11 cellular contexts compared by ENCODE assay signal in the genomic region with DNA sequence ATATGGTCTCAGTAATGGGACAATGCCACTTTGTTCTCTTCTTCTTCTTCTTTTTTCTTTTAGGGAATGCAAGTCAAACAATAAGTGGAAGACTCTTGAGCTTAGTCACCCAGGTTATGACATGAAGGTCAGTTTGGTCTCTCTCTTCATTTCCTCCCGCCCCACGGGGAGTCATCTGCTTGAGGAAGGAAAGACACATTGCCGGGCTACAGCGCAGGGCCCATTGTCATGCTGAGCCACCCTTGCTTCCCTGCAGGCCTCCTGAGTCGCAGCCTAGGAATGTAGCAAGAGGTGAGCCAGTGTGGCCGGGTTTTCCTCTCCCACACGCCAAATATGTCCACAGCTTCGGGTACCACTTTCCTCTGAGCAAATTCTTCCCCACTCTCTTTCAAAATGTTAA. TPM values are rescaled to one million over a fixed set of nuclear protein-coding genes. Genes with fewer than 3 reads are reported as not detected.
A peak's percentile ranks its signal among the peaks of the same experiment; 100 is the strongest.
DNase-seq lines count a peak whose midpoint lies in the region; ATAC-seq and TF ChIP-seq lines count a peak whose summit lies in the region.
"Had no signal": no experiment of that assay in that cellular context is flagged by ENCODE, and none has a peak within 500 bp of the region (broad histone marks: within the 10 kb centered on the region; RNA-seq: fewer than 3 reads in every experiment).

No MANE protein-coding gene starts in this region.

- H3K9me3 ChIP-seq in HUES48 (ENCODE audit: control insufficient read depth, insufficient read depth, low read length) (no peaks in the 10 kb centered on the region), adrenal gland (replicated peaks in 1 of 3) (no peaks in the 10 kb centered on the region), iPS-15b (ENCODE audit: control insufficient read depth, insufficient read depth, low read length) (no peaks in the 10 kb centered on the region)

- H3K36me3 ChIP-seq in HUES48 (ENCODE audit: control insufficient read depth, insufficient read depth, low read length) (no peaks in the 10 kb centered on the region), adrenal gland (replicated peaks in 1 of 2) (no peaks in the 10 kb centered on the region), iPS-15b (ENCODE audit: control insufficient read depth, insufficient read depth, low read length) (no peaks in the 10 kb centered on the region)

- H3K9me3 Mint-ChIP-seq in mesothelial cell of epicardium, result no peaks in the 10 kb centered on the region
- H3K9me3 Mint-ChIP-seq in activated CD8-positive, alpha-beta T cell treated with anti-CD3 and anti-CD28 coated beads for 36 hours, result no peaks in the 10 kb centered on the region

- no peaks in the 10 kb centered on the region for H3K27me3 Mint-ChIP-seq in mesothelial cell of epicardium (ENCODE audit: low read depth)
- no peaks in the 10 kb centered on the region for H3K27me3 Mint-ChIP-seq in activated CD8-positive, alpha-beta T cell treated with anti-CD3 and anti-CD28 coated beads for 36 hours

- intact Hi-C loops in adrenal gland (cut with DNase I), result no loop called here
- intact Hi-C loops in activated CD8-positive, alpha-beta T cell treated with anti-CD3 and anti-CD28 coated beads for 36 hours (cut with micrococcal nuclease), result no loop called here

- POLR2A ChIA-PET in activated CD8-positive, alpha-beta T cell treated with anti-CD3 and anti-CD28 coated beads for 36 hours (lab: Charles Lee), result no interaction called here

- H3K9ac ChIP-seq in HUES48 (ENCODE audit: low read depth, low read length) (no peak overlapping the region), iPS-15b (ENCODE audit: low read depth, low read length) (no peak overlapping the region)
- H3K9ac ChIP-seq: parathyroid adenoma had no signal

- no peak overlapping the region for H3K4me3 Mint-ChIP-seq in mesothelial cell of epicardium
- no peak overlapping the region for H3K4me3 Mint-ChIP-seq in activated CD8-positive, alpha-beta T cell treated with anti-CD3 and anti-CD28 coated beads for 36 hours

- H3K4me3 ChIP-seq in HUES48 (ENCODE audit: low read depth, low read length) (peak overlapping the region; percentile 50), adrenal gland (no peak overlapping the region), iPS-15b (ENCODE audit: low read depth, low read length) (peak overlapping the region; percentile 26)

- no peaks in the 10 kb centered on the region for H3K27me3 ChIP-seq in HUES48 (ENCODE audit: control insufficient read depth, insufficient read depth, low read length)
- H3K27me3 ChIP-seq in adrenal gland, result no peaks in the 10 kb centered on the region
- no peaks in the 10 kb centered on the region for H3K27me3 ChIP-seq in iPS-15b (ENCODE audit: control insufficient read depth, insufficient read depth, low read length)

- no peak for TF ChIP-seq CTCF in adrenal gland (IDR thresholded peaks at IDR 0.05)
- no peak for TF ChIP-seq CTCF in mesothelial cell of epicardium (IDR thresholded peaks at IDR 0.05; ENCODE audit: unreplicated experiment)
- TF ChIP-seq CTCF in activated CD8-positive, alpha-beta T cell treated with anti-CD3 and anti-CD28 coated beads for 36 hours (IDR thresholded peaks at IDR 0.05), result no peak

- peaks cover 14% of the 10 kb centered on the region for H3K4me1 Mint-ChIP-seq in mesothelial cell of epicardium
- H3K4me1 Mint-ChIP-seq in activated CD8-positive, alpha-beta T cell treated with anti-CD3 and anti-CD28 coated beads for 36 hours (ENCODE audit: low read depth), result peaks cover 19% of the 10 kb centered on the region

- H3K27ac ChIP-seq in HUES48 (ENCODE audit: low read depth, low read length) (peak overlapping the region; percentile 92), adrenal gland (no peak overlapping the region)
- H3K27ac ChIP-seq: parathyroid adenoma had no signal

- CTCF ChIA-PET in activated CD8-positive, alpha-beta T cell treated with anti-CD3 and anti-CD28 coated beads for 36 hours (lab: Charles Lee), result interaction anchor here (0.9 to 1.3 kb wide), 3 partner anchors 11 to 44 kb away, joined by 3 to 5 read pairs (median 4); no protein-coding TSS in a partner anchor

- no peak for TF ChIP-seq POLR2A in adrenal gland (IDR thresholded peaks at IDR 0.05)

- no peak overlapping the region for H3K27ac Mint-ChIP-seq in mesothelial cell of epicardium
- no peak overlapping the region for H3K27ac Mint-ChIP-seq in activated CD8-positive, alpha-beta T cell treated with anti-CD3 and anti-CD28 coated beads for 36 hours

- H3K4me1 ChIP-seq in HUES48 (ENCODE audit: control insufficient read depth, insufficient read depth, low read length) (peaks cover 33% of the 10 kb centered on the region), adrenal gland (replicated peaks in 1 of 2) (no peaks in the 10 kb centered on the region), iPS-15b (ENCODE audit: control insufficient read depth, insufficient read depth, low read length) (peaks cover 22% of the 10 kb centered on the region)
- H3K4me1 ChIP-seq: parathyroid adenoma had no signal

- ATAC-seq in HG03439 (IDR thresholded peaks at IDR 0.05; ENCODE audit: unreplicated experiment), result no peak
- no peak for ATAC-seq in activated CD8-positive, alpha-beta T cell treated with anti-CD3 and anti-CD28 coated beads for 36 hours

- no peaks in the 10 kb centered on the region for H3K36me3 Mint-ChIP-seq in mesothelial cell of epicardium
- no peaks in the 10 kb centered on the region for H3K36me3 Mint-ChIP-seq in activated CD8-positive, alpha-beta T cell treated with anti-CD3 and anti-CD28 coated beads for 36 hours (ENCODE audit: low read depth)

- WGBS in adrenal gland, 4 donors, result 53 to 60% (median 56%) methylated on average over 7 to 8 of the region's 8 CpGs

- DNase-seq in AG08395 (ENCODE audit: low spot score) (peak; percentile 68), adrenal gland (peak in 4 of 7 donors; percentile 16 to 30 (median 22)), mesothelial cell of epicardium (ENCODE audit: low spot score in 2 of 2, unreplicated experiment in 2 of 2) (no peak)
- no peak for DNase-seq in activated effector memory CD4-positive, alpha-beta T cell treated with Interleukin-2 at 50 U/mL for 16 hours
- DNase-seq in activated CD8-positive, alpha-beta T cell treated with anti-CD3 and anti-CD28 coated beads for 36 hours, result no peak
- DNase-seq: COR-L47, MM.1S had no signal

RNA-seq across cellular contexts. Expression of a gene that starts 47.6 kb away (rescaled TPM):
- total RNA-seq in adrenal gland (10 to 100 TPM in 7 of 8 donors, 1 to 10 TPM in 1; 9.2 to 25.1 (median 11.7) TPM), mesothelial cell of epicardium (15.2 to 16.2 TPM (median 15.4 TPM) in 3 replicates)
- polyA plus RNA-seq in adrenal gland, result 1 to 10 TPM; 2.9 to 4.8 (median 2.9) TPM
- 10 to 100 TPM; 14.4 to 15.3 TPM for total RNA-seq in activated CD8-positive, alpha-beta T cell treated with anti-CD3 and anti-CD28 coated beads for 36 hours

Comparison
In these comparisons a context has a peak if more than half of its experiments do, and no peak if none do; other contexts are left out.
1. DNase-seq: peak in AG08395 (single experiment) and adrenal gland (4 of 7); none in activated effector memory CD4-positive, alpha-beta T cell treated with Interleukin-2 at 50 U/mL for 16 hours (single experiment), mesothelial cell of epicardium (0 of 2) and activated CD8-positive, alpha-beta T cell treated with anti-CD3 and anti-CD28 coated beads for 36 hours (single experiment).
2. H3K4me3 ChIP-seq: peak in HUES48 (single experiment) and iPS-15b (single experiment); none in adrenal gland (0 of 4).